1 cellular context compared by ENCODE assay signal in genomic region chr12:27340971-27341370, GRCh38.
TF ChIP-seq lines count a peak whose summit lies in the region.

No MANE protein-coding gene starts in this region.

TF ChIP-seq in IMR-90, 13 proteins besides CTCF, POLR2A, EP300 and RAD21 (continued from another document):
- no peak for TF ChIP-seq ELK1 (IDR thresholded peaks at IDR 0.05; ENCODE audit: borderline replicate concordance, low read depth, low read length)
- no peak for TF ChIP-seq NFE2L2 (IDR thresholded peaks at IDR 0.05; ENCODE audit: low read depth, low read length)
- TF ChIP-seq SMC3 (IDR thresholded peaks at IDR 0.05; ENCODE audit: low read depth, low read length): no peak
- no peak for TF ChIP-seq CEBPB (IDR thresholded peaks at IDR 0.05; ENCODE audit: low read depth, low read length)
- no peak for TF ChIP-seq RFX5 (IDR thresholded peaks at IDR 0.05; ENCODE audit: low read depth, low read length)
- TF ChIP-seq MAZ (IDR thresholded peaks at IDR 0.05; ENCODE audit: borderline replicate concordance, low read depth, low read length): no peak
- TF ChIP-seq MXI1 (IDR thresholded peaks at IDR 0.05; ENCODE audit: borderline replicate concordance, low read depth, low read length): no peak
- TF ChIP-seq FOS (IDR thresholded peaks at IDR 0.05; ENCODE audit: low read depth, low read length): no peak
- no peak for TF ChIP-seq CHD1 (IDR thresholded peaks at IDR 0.05; ENCODE audit: low read depth, low read length)
- no peak for TF ChIP-seq MAFK (IDR thresholded peaks at IDR 0.05; ENCODE audit: low read depth, low read length)
- no peak for TF ChIP-seq BHLHE40 (IDR thresholded peaks at IDR 0.05; ENCODE audit: low read depth, low read length)
- TF ChIP-seq USF2 (IDR thresholded peaks at IDR 0.05; ENCODE audit: low read depth, low read length): no peak
